In the genomic region with DNA sequence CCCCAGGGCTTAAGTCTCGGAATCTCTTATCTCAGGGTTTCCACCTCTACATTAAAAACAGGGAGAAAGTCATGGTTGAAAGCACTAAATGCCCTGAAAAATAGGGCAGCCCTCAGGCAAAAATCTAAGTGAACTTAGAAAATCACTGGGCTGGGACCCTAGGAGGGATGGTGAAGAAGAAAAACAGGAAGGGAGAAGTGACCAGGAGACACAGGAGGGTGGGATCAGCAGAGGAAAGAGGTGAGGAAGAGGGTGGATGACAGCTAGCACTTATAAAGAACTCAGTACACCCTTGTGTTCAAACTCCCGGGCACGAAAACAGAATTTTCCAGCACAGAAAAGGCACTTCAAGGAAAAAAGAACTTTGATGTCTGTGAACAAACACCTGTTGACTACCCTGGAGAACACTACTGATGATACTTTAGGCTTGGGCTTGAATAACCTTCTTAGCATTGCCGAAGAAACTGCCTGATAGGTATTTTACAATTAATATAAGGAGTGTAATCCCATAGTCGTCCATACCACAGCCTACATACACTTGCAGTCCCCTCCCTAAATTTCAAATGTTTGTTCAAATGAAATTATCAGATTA, we compare ENCODE assay signal across 10 cellular contexts. TPM values are rescaled to one million over a fixed set of nuclear protein-coding genes. Genes with fewer than 3 reads are reported as not detected.
DNase-seq lines count a peak whose midpoint lies in the region; ATAC-seq and TF ChIP-seq lines count a peak whose summit lies in the region.
"Had no signal": no experiment of that assay in that cellular context is flagged by ENCODE, and none has a peak within 500 bp of the region (broad histone marks: within the 10 kb centered on the region; RNA-seq: fewer than 3 reads in every experiment).

No MANE protein-coding gene starts in this region.

- H3K4me3 ChIP-seq in SK-N-SH (ENCODE audit: low read depth in 2 of 2, low read length in 1 of 2), result peak overlapping the region in 1 of 2 experiments; percentile 17; a peak in 1 of 4 replicates
- H3K4me3 ChIP-seq in Panc1 (ENCODE audit: low read depth in 2 of 2, low read length in 2 of 2), result peak overlapping the region; percentile 83 to 88
- no peak overlapping the region for H3K4me3 ChIP-seq in trophoblast cell (ENCODE audit: low read depth, low read length)
- H3K4me3 ChIP-seq in upper lobe of left lung, result peak overlapping the region in 1 of 4 donors; percentile 17
- H3K4me3 ChIP-seq: lung had no signal

- peaks cover 13 to 28% of the 10 kb centered on the region in 2 experiments for H3K36me3 ChIP-seq in SK-N-SH (replicated peaks in 1 of 2; ENCODE audit: control insufficient read depth in 1 of 2, insufficient read depth in 2 of 2, low read length in 1 of 2)
- H3K36me3 ChIP-seq in Panc1 (ENCODE audit: control insufficient read depth, insufficient read depth, low read length), result peaks cover 5% of the 10 kb centered on the region
- peaks cover 0 to 5% of the 10 kb centered on the region in 2 experiments for H3K36me3 ChIP-seq in trophoblast cell (ENCODE audit: control insufficient read depth in 1 of 2, insufficient read depth in 2 of 2, low read length in 2 of 2)
- peaks cover 0 to 10% (median under 1%) of the 10 kb centered on the region in 4 donors for H3K36me3 ChIP-seq in upper lobe of left lung

- H3K79me2 ChIP-seq in SK-N-SH (ENCODE audit: insufficient read depth) (peaks cover 35% of the 10 kb centered on the region), trophoblast cell (ENCODE audit: control insufficient read depth, insufficient read depth, low read length, poor library complexity) (peaks cover 9% of the 10 kb centered on the region)

- no peak overlapping the region for H3K14ac ChIP-seq in trophoblast cell (ENCODE audit: low read length)

- intact Hi-C loops in Panc1 (cut with micrococcal nuclease; ENCODE audit: unreplicated experiment), result no loop called here

- TF ChIP-seq EP300 in SK-N-SH (IDR thresholded peaks at IDR 0.05; ENCODE audit: borderline replicate concordance in 1 of 2, low read depth in 1 of 2, low read length in 1 of 2) (no peak), upper lobe of left lung (IDR thresholded peaks at IDR 0.05) (no peak)

- TSS peak; percentile 57 for BruUV-seq in Panc1 (replicated peaks; lab: Mats Ljungman, UMichigan)

- ATAC-seq in SK-N-SH treated with all-trans-retinoic acid at 6 μM for 48 hours (no peak), Panc1 (no peak), upper lobe of left lung (ENCODE audit: low FRiP score in 2 of 2) (no peak)

- no peaks in the 10 kb centered on the region for H3K27me3 ChIP-seq in SK-N-SH (ENCODE audit: insufficient read depth)
- no peaks in the 10 kb centered on the region for H3K27me3 ChIP-seq in Panc1 (ENCODE audit: control insufficient read depth, insufficient read depth, low read length)
- no peaks in the 10 kb centered on the region for H3K27me3 ChIP-seq in trophoblast cell (ENCODE audit: insufficient read depth, low read length)
- no peaks in the 10 kb centered on the region for H3K27me3 ChIP-seq in upper lobe of left lung

- no peak overlapping the region for H2BK5ac ChIP-seq in trophoblast cell (ENCODE audit: low read depth, low read length, poor library complexity)

- H2AFZ ChIP-seq in SK-N-SH (ENCODE audit: low read depth) (peak overlapping the region; percentile 72; the same call in 1 of the 2 replicates), trophoblast cell (ENCODE audit: insufficient read depth, low read length, poor library complexity) (no peak overlapping the region)

- no peak overlapping the region for H3K9ac ChIP-seq in SK-N-SH
- no peak overlapping the region for H3K9ac ChIP-seq in trophoblast cell (ENCODE audit: low read length)

- POLR2A ChIA-PET in SK-N-SH (lab: Yijun Ruan, JAX) (no interaction called here), Panc1 (lab: Charles Lee) (interaction anchor here (0.6 kb wide), 1 partner anchor 383 kb away, joined by 3 read pairs; no protein-coding TSS in a partner anchor)

- DNase-seq in SK-N-SH (no peak), Panc1 (ENCODE audit: low read depth, low spot score) (no peak), epithelial cell of prostate (ENCODE audit: low read depth, low spot score) (no peak), trophoblast cell (peak in 1 of 2 donors; percentile 24), upper lobe of left lung (no peak), C1 segment of cervical spinal cord (lab: John Stamatoyannopoulos, UW) (no peak), NCI-H1417 (lab: John Stamatoyannopoulos, UW) (no peak)
- DNase-seq: NCI-H1436 treated with DMSO at 0.1 percent for 48 hours had no signal

- no peak for TF ChIP-seq RAD21 in SK-N-SH (IDR thresholded peaks at IDR 0.05; ENCODE audit: low read length)

- no peaks in the 10 kb centered on the region for H3F3A ChIP-seq in SK-N-SH (replicated peaks; ENCODE audit: insufficient read depth)

- no peak for TF ChIP-seq POLR2A in upper lobe of left lung (IDR thresholded peaks at IDR 0.05)

- no peak overlapping the region for H4K91ac ChIP-seq in trophoblast cell (ENCODE audit: low read depth, low read length)

- H4K8ac ChIP-seq in trophoblast cell (ENCODE audit: low read depth, low read length), result no peak overlapping the region

- H2BK120ac ChIP-seq in trophoblast cell (ENCODE audit: insufficient read depth, low read length, poor library complexity), result no peak overlapping the region

- peaks cover 10% of the 10 kb centered on the region for H3K79me1 ChIP-seq in trophoblast cell (ENCODE audit: low read length)

- H3K4me2 ChIP-seq in SK-N-SH, result peak overlapping the region; percentile 81
- peak overlapping the region; percentile 66 for H3K4me2 ChIP-seq in trophoblast cell (ENCODE audit: low read length)

- no peak overlapping the region for H4K12ac ChIP-seq in trophoblast cell (ENCODE audit: low read depth, low read length)

- CTCF ChIA-PET in SK-N-SH (lab: Yijun Ruan, JAX) (interaction anchor here (1.2 to 2.4 kb wide), 3 partner anchors 11 to 29 kb away, joined by 4 to 10 read pairs (median 6); no protein-coding TSS in a partner anchor), Panc1 (lab: Charles Lee) (no interaction called here)

- no peak overlapping the region for H3K18ac ChIP-seq in trophoblast cell (ENCODE audit: low read length)

- H4K20me1 ChIP-seq in SK-N-SH (ENCODE audit: insufficient read depth), result no peaks in the 10 kb centered on the region

- H3K4me1 ChIP-seq in SK-N-SH (ENCODE audit: control insufficient read depth in 1 of 2, insufficient read depth in 2 of 2, low read depth in 1 of 2, low read length in 1 of 2), result peaks cover 11 to 23% of the 10 kb centered on the region in 2 experiments
- peaks cover 10% of the 10 kb centered on the region; the same call in 1 of the 2 replicates for H3K4me1 ChIP-seq in Panc1 (ENCODE audit: control insufficient read depth, insufficient read depth, low read length)
- H3K4me1 ChIP-seq in trophoblast cell (ENCODE audit: control insufficient read depth in 1 of 2, insufficient read depth in 2 of 2, low read length in 2 of 2), result peaks cover 2 to 15% of the 10 kb centered on the region in 2 experiments
- peaks cover 12 to 25% (median 20%) of the 10 kb centered on the region in 4 donors for H3K4me1 ChIP-seq in upper lobe of left lung

- H2AK5ac ChIP-seq in trophoblast cell (ENCODE audit: low read length), result no peak overlapping the region

- H3K9me3 ChIP-seq in SK-N-SH, result no peaks in the 10 kb centered on the region
- peaks cover 4% of the 10 kb centered on the region; the same call in 1 of the 2 replicates for H3K9me3 ChIP-seq in Panc1 (ENCODE audit: control insufficient read depth, insufficient read depth, low read depth, low read length)
- peaks cover 3% of the 10 kb centered on the region for H3K9me3 ChIP-seq in trophoblast cell (ENCODE audit: insufficient read depth, low read depth, low read length)
- H3K9me3 ChIP-seq in upper lobe of left lung, result no peaks in the 10 kb centered on the region

- no peak overlapping the region for H3K23ac ChIP-seq in trophoblast cell (ENCODE audit: low read length)

- no peak overlapping the region for H2BK12ac ChIP-seq in trophoblast cell (ENCODE audit: low read length)

- WGBS in SK-N-SH (ENCODE audit: low lambda C conversion rate), result 73% methylated on average over 5 of the region's 5 CpGs
- WGBS in trophoblast cell (ENCODE audit: extremely low coverage, insufficient coverage, insufficient read length), result no CpG with 5 or more reads among the region's 5 CpGs
- whole genome bisulfite sequencing in upper lobe of left lung, 2 donors, result 73 to 80% methylated on average over 5 of the region's 5 CpGs

- in situ Hi-C loops in Panc1 (cut with HindIII; ENCODE audit: low pct_unique_long_range_greater_than_20kb, low sequenced_read_pairs), result no loop called here

- no peak for TF ChIP-seq CTCF in SK-N-SH (IDR thresholded peaks at IDR 0.05)
- TF ChIP-seq CTCF in Panc1 (IDR thresholded peaks at IDR 0.05), result no peak
- no peak for TF ChIP-seq CTCF in upper lobe of left lung (IDR thresholded peaks at IDR 0.05)

- H3K9me2 ChIP-seq in SK-N-SH, result no peaks in the 10 kb centered on the region

- no peak overlapping the region for H3K4ac ChIP-seq in trophoblast cell (ENCODE audit: low read depth, low read length)

- no peak overlapping the region for H3K27ac ChIP-seq in SK-N-SH (ENCODE audit: low read depth in 2 of 2, low read length in 1 of 2)
- H3K27ac ChIP-seq in Panc1 (ENCODE audit: low read length), result peak overlapping the region; percentile 6; the same call in 1 of the 2 replicates
- peak overlapping the region; percentile 66 for H3K27ac ChIP-seq in epithelial cell of prostate
- peak overlapping the region; percentile 51 for H3K27ac ChIP-seq in trophoblast cell (ENCODE audit: low read depth, low read length)
- H3K27ac ChIP-seq in upper lobe of left lung, result peak overlapping the region in 1 of 4 donors; percentile 5

TF ChIP-seq in SK-N-SH, 30 proteins besides CTCF, POLR2A, EP300 and RAD21 (continues in another document):
- no peak for TF ChIP-seq GABPA (IDR thresholded peaks at IDR 0.05; ENCODE audit: low read depth)

RNA-seq across cellular contexts. Expression of a gene that starts 2.0 kb away (rescaled TPM):
- 3.0 and 4.1 TPM in 2 replicates for polyA plus RNA-seq in SK-N-SH (2012; rRNA removed)
- 4.2 and 4.4 TPM in 2 replicates for polyA plus RNA-seq in SK-N-SH (2012; cell fraction: cytosol; rRNA removed)
- polyA plus RNA-seq in SK-N-SH (2012; cell fraction: nucleus; rRNA removed), result 1.4 and 5.2 TPM in 2 replicates
- total RNA-seq in Panc1 (2021; ENCODE audit: unreplicated experiment), result 19.3 TPM
- 13.6 TPM for polyA plus RNA-seq in Panc1 (2012; ENCODE audit: insufficient read length)
- 9.6 and 10.3 TPM in 2 replicates for polyA plus RNA-seq in trophoblast cell (2013)
- total RNA-seq in upper lobe of left lung, result 10 to 100 TPM in 3 of 6 donors, 1 to 10 TPM in 3; 5.2 to 15.5 (median 11.8) TPM

RNA-seq across cellular contexts. Expression of a gene that starts 2.0 kb away (rescaled TPM):
- 7.8 and 11.0 TPM in 2 replicates for polyA plus RNA-seq in SK-N-SH (2012; rRNA removed)
- 14.8 and 15.3 TPM in 2 replicates for polyA plus RNA-seq in SK-N-SH (2012; cell fraction: cytosol; rRNA removed)
- polyA plus RNA-seq in SK-N-SH (2012; cell fraction: nucleus; rRNA removed), result 1.4 and 3.7 TPM in 2 replicates
- total RNA-seq in Panc1 (2021; ENCODE audit: unreplicated experiment) (34.0 TPM), upper lobe of left lung (10 to 100 TPM; 11.5 to 63.4 (median 30.2) TPM)
- polyA plus RNA-seq in Panc1 (2012; ENCODE audit: insufficient read length), result 53.0 TPM
- 211 and 231 TPM in 2 replicates for polyA plus RNA-seq in trophoblast cell (2013)

RNA-seq across cellular contexts. Expression of a gene that starts 13.9 kb away (rescaled TPM):
- polyA plus RNA-seq in SK-N-SH (2012; rRNA removed), result not detected in 2 replicates
- not detected in 2 replicates for polyA plus RNA-seq in SK-N-SH (2012; cell fraction: cytosol; rRNA removed)
- polyA plus RNA-seq in SK-N-SH (2012; cell fraction: nucleus; rRNA removed), result not detected in 2 replicates
- not detected for total RNA-seq in Panc1 (2021; ENCODE audit: unreplicated experiment)
- polyA plus RNA-seq in Panc1 (2012; ENCODE audit: insufficient read length), result not detected
- polyA plus RNA-seq in trophoblast cell (2013), result 0.72 and 0.86 TPM in 2 replicates
- under 1 TPM in 1 of 6 donors, not detected in 5; 0.20 TPM for total RNA-seq in upper lobe of left lung
- total RNA-seq: lung had no signal
- polyA plus RNA-seq: lung had no signal

Comparison
In these comparisons a context has a peak if more than half of its experiments do, and no peak if none do; other contexts are left out.
1. H3K27ac ChIP-seq: peak in Panc1 (single experiment), epithelial cell of prostate (single experiment) and trophoblast cell (single experiment); none in SK-N-SH (0 of 2).